9 cellular contexts compared by ENCODE assay signal in the genomic region with DNA sequence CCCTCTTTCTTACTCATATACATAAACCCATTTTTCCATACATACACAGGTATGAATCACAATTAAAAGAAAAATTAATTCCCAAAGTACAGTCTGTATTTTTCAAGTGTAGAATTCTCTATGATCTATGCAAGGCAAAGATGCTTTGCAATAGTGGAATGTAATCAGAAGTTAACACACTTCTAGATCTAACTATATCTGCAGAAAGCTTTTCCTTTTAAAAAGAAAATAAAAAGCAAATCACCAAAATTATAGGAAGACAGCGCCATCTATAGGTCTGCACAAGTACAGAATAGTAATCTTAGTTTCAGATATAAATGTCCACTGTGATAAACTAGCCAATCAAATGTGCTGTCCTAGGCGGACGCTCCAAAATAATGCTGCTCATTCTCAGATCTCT. TPM values are rescaled to one million over a fixed set of nuclear protein-coding genes. Genes with fewer than 3 reads are reported as not detected.
A peak's percentile ranks its signal among the peaks of the same experiment; 100 is the strongest.
DNase-seq lines count a peak whose midpoint lies in the region; ATAC-seq, FAIRE-seq and TF ChIP-seq lines count a peak whose summit lies in the region.
"Had no signal": no experiment of that assay in that cellular context is flagged by ENCODE, and none has a peak within 500 bp of the region (broad histone marks: within the 10 kb centered on the region; RNA-seq: fewer than 3 reads in every experiment).

No MANE protein-coding gene starts in this region.

- H3K4me3 ChIP-seq in HCT116 (replicated peaks in 1 of 2; ENCODE audit: low read depth in 1 of 2, low read length in 2 of 2): no peak overlapping the region
- H3K4me3 ChIP-seq in GM12878: no peak overlapping the region
- H3K4me3 ChIP-seq in mesenchymal stem cell (ENCODE audit: insufficient read depth in 1 of 2, low read depth in 1 of 2, low read length in 2 of 2): no peak overlapping the region

- intact Hi-C loops in HCT116 (cut with micrococcal nuclease) (loop anchor here (2.0 to 10.0 kb wide), 2 partner anchors 598 to 1266 kb away; no protein-coding TSS in a partner anchor), GM12878 (cut with micrococcal nuclease; ENCODE audit: unreplicated experiment) (no loop called here)

- H2BK15ac ChIP-seq in mesenchymal stem cell (ENCODE audit: low read depth, poor library complexity, severe bottlenecking): no peak overlapping the region

- H2BK120ac ChIP-seq in mesenchymal stem cell (ENCODE audit: low read depth, low read length): no peak overlapping the region

- H2AFZ ChIP-seq in HCT116 (ENCODE audit: low read depth, low read length, poor library complexity, severe bottlenecking): no peak overlapping the region
- H2AFZ ChIP-seq in GM12878 (ENCODE audit: control insufficient read depth, low read depth, low read length): no peak overlapping the region
- no peak overlapping the region for H2AFZ ChIP-seq in mesenchymal stem cell (ENCODE audit: low read depth, low read length)

- FAIRE-seq in GM12878 (lab: Jason Lieb, UNC): no peak

- no peak overlapping the region for H3K18ac ChIP-seq in mesenchymal stem cell (ENCODE audit: low read depth in 1 of 2, low read length in 2 of 2)

- H3K27ac ChIP-seq in HCT116 (ENCODE audit: low read depth, low read length): no peak overlapping the region
- no peak overlapping the region for H3K27ac ChIP-seq in GM12878 (ENCODE audit: control insufficient read depth, insufficient read depth)
- no peak overlapping the region for H3K27ac ChIP-seq in mesenchymal stem cell (ENCODE audit: low read length, poor library complexity, severe bottlenecking)
- H3K27ac ChIP-seq: epithelial cell of prostate had no signal

- no peak overlapping the region for H4K8ac ChIP-seq in mesenchymal stem cell (ENCODE audit: low read length)

- peak; percentile 62 to 89 (median 69); a peak in 5 of 6 replicates for TF ChIP-seq CTCF in HCT116 (IDR thresholded peaks at IDR 0.05 in 2 of 3, conservative IDR thresholded peaks at IDR 0.05 in 1 of 3; ENCODE audit: borderline replicate concordance in 1 of 3, insufficient read depth in 1 of 3, low read depth in 2 of 3, low read length in 2 of 3)
- peak; percentile 32 to 45 (median 41); a peak in 4 of 6 replicates for TF ChIP-seq CTCF in GM12878 (IDR thresholded peaks at IDR 0.05 in 2 of 3, conservative IDR thresholded peaks at IDR 0.05 in 1 of 3; ENCODE audit: control insufficient read depth in 2 of 3, extremely low read depth in 1 of 3, insufficient read depth in 1 of 3, low read depth in 3 of 3, low read length in 3 of 3)

- no peak overlapping the region for H2BK5ac ChIP-seq in mesenchymal stem cell (ENCODE audit: low read depth, low read length, poor library complexity, severe bottlenecking)

- no peak overlapping the region for H3K4ac ChIP-seq in mesenchymal stem cell (ENCODE audit: low read depth in 1 of 2, low read length in 2 of 2)

- no peak overlapping the region for H3K14ac ChIP-seq in mesenchymal stem cell (ENCODE audit: low read length in 2 of 2)

- no peak overlapping the region for H3K23ac ChIP-seq in mesenchymal stem cell (ENCODE audit: low read length in 2 of 2)

- DNase-seq in AG20443 (ENCODE audit: low spot score) (peak; percentile 35), HCT116 (ENCODE audit: low read depth, low spot score) (no peak), NCI-H345 (lab: John Stamatoyannopoulos, UW) (peak; percentile 56), GM12878 (ENCODE audit: low read depth, low spot score) (no peak), mesenchymal stem cell (peak; percentile 60), activated T-cell treated with anti-CD3 and anti-CD28 coated beads for 4 hours (no peak), NK-92 (lab: John Stamatoyannopoulos, UW; ENCODE audit: unreplicated experiment) (no peak)

- H3K4me1 ChIP-seq in HCT116 (ENCODE audit: control insufficient read depth in 1 of 2, insufficient read depth in 2 of 2, low read length in 2 of 2): peaks cover 0 to 3% of the 10 kb centered on the region in 2 experiments; a peak in 1 of 4 replicates
- H3K4me1 ChIP-seq in GM12878 (ENCODE audit: control insufficient read depth, insufficient read depth, low read length): no peaks in the 10 kb centered on the region
- no peaks in the 10 kb centered on the region for H3K4me1 ChIP-seq in mesenchymal stem cell (ENCODE audit: control insufficient read depth, insufficient read depth, low read depth, low read length)

- SMC1A ChIA-PET in GM12878 (lab: Charles Lee; ENCODE audit: uncharacterized antibody, unreplicated experiment): interaction anchor here (0.6 to 2.6 kb wide), 5 partner anchors 10 to 1080 kb away, joined by 3 to 11 read pairs (median 5); no protein-coding TSS in a partner anchor

- no peak overlapping the region for H2AK5ac ChIP-seq in mesenchymal stem cell (ENCODE audit: low read length, severe bottlenecking)

- no peak overlapping the region for H4K91ac ChIP-seq in mesenchymal stem cell (ENCODE audit: low read length)

- BruUV-seq in HCT116 (replicated peaks; lab: Mats Ljungman, UMichigan) (no TSS peak), GM12878 (replicated peaks; lab: Mats Ljungman, UMichigan) (no TSS peak)

- ATAC-seq in HCT116: peak; percentile 91
- ATAC-seq in GM12878: peak; percentile 57
- no peak for ATAC-seq in HG03108 (IDR thresholded peaks at IDR 0.05; ENCODE audit: unreplicated experiment)

- no peak overlapping the region for H2BK12ac ChIP-seq in mesenchymal stem cell (ENCODE audit: low read length in 2 of 2)

- no peaks in the 10 kb centered on the region for H3K27me3 ChIP-seq in HCT116 (ENCODE audit: insufficient read depth, low read length)
- no peaks in the 10 kb centered on the region for H3K27me3 ChIP-seq in GM12878 (replicated peaks in 1 of 2; ENCODE audit: control insufficient read depth in 2 of 2, insufficient read depth in 2 of 2, low read length in 1 of 2)
- H3K27me3 ChIP-seq in mesenchymal stem cell (ENCODE audit: control insufficient read depth in 1 of 2, insufficient read depth in 1 of 2, low read length in 2 of 2): peaks cover 0 to 7% of the 10 kb centered on the region in 2 experiments

- H4K20me1 ChIP-seq in HCT116 (ENCODE audit: insufficient read depth) (no peaks in the 10 kb centered on the region), GM12878 (ENCODE audit: control insufficient read depth, insufficient read depth) (no peaks in the 10 kb centered on the region)

- RAD21 ChIA-PET in HCT116 (lab: Charles Lee; ENCODE audit: low non-redundant PET in 1 of 2, low total read pairs in 2 of 2, uncharacterized antibody in 2 of 2, unreplicated experiment in 2 of 2): interaction anchor here (0.5 to 1.1 kb wide), 4 partner anchors 30 to 597 kb away, joined by 3 read pairs; no protein-coding TSS in a partner anchor
- RAD21 ChIA-PET in GM12878 (lab: Charles Lee; ENCODE audit: unreplicated experiment): interaction anchor here (1.0 to 1.2 kb wide), 3 partner anchors 209 to 1267 kb away, joined by 3 to 6 read pairs (median 3); no protein-coding TSS in a partner anchor

- H3K9me3 ChIP-seq in HCT116 (ENCODE audit: control insufficient read depth in 1 of 2, insufficient read depth in 1 of 2, low read depth in 1 of 2, low read length in 2 of 2) (no peaks in the 10 kb centered on the region), GM12878 (replicated peaks; ENCODE audit: control insufficient read depth, insufficient read depth, low read length) (no peaks in the 10 kb centered on the region; the same call in 2 of the 3 replicates), mesenchymal stem cell (ENCODE audit: control insufficient read depth, low read length) (peaks cover 7% of the 10 kb centered on the region)

- no peaks in the 10 kb centered on the region for H3K9me2 ChIP-seq in HCT116 (ENCODE audit: insufficient read depth)

- TF ChIP-seq RAD21 in HCT116 (IDR thresholded peaks at IDR 0.05; ENCODE audit: low read depth) (peak; percentile 68), GM12878 (IDR thresholded peaks at IDR 0.05; ENCODE audit: insufficient read depth, low read depth, low read length) (peak; percentile 49)

- no peaks in the 10 kb centered on the region for H3K79me2 ChIP-seq in HCT116 (ENCODE audit: insufficient read depth, low read length)
- no peaks in the 10 kb centered on the region for H3K79me2 ChIP-seq in GM12878 (ENCODE audit: control insufficient read depth, insufficient read depth, low read length)

- H3K9ac ChIP-seq in HCT116 (ENCODE audit: low read length): no peak overlapping the region
- H3K9ac ChIP-seq in GM12878 (ENCODE audit: control insufficient read depth, insufficient read depth, low read length): no peak overlapping the region
- no peak overlapping the region for H3K9ac ChIP-seq in mesenchymal stem cell (ENCODE audit: low read length)

- TF ChIP-seq EP300 in GM12878 (IDR thresholded peaks at IDR 0.05; ENCODE audit: borderline replicate concordance in 1 of 2, control insufficient read depth in 1 of 2, low read depth in 2 of 2, low read length in 2 of 2): no peak

- 0% methylated on average over 3 of the region's 3 CpGs for WGBS in GM12878 (ENCODE audit: insufficient coverage, insufficient replicate concordance, low lambda C conversion rate, missing lambda C conversion rate)
- 2% methylated on average over 2 of the region's 3 CpGs for WGBS in mesenchymal stem cell

- H3K79me1 ChIP-seq in mesenchymal stem cell (replicated peaks; ENCODE audit: low read length, poor library complexity, severe bottlenecking): no peaks in the 10 kb centered on the region

- in situ Hi-C loops in GM12878 (cut with MboI): loop anchor here (10.0 kb wide), 1 partner anchor 596 kb away; no protein-coding TSS in a partner anchor

- H3K36me3 ChIP-seq in HCT116 (ENCODE audit: control insufficient read depth in 1 of 2, insufficient read depth in 2 of 2, low read length in 2 of 2) (no peaks in the 10 kb centered on the region), GM12878 (ENCODE audit: control insufficient read depth in 2 of 2, insufficient read depth in 2 of 2, low read length in 1 of 2) (no peaks in the 10 kb centered on the region), mesenchymal stem cell (ENCODE audit: control insufficient read depth in 1 of 2, insufficient read depth in 2 of 2, low read depth in 1 of 2, low read length in 2 of 2) (peaks cover 0 to 2% of the 10 kb centered on the region in 2 experiments)

- no peak for TF ChIP-seq POLR2A in HCT116 (IDR thresholded peaks at IDR 0.05; ENCODE audit: borderline replicate concordance, extremely low read depth, insufficient read depth, insufficient read length)
- TF ChIP-seq POLR2A in GM12878 (IDR thresholded peaks at IDR 0.05; ENCODE audit: low read depth, low read length): no peak

- POLR2A ChIA-PET in HCT116 (lab: Charles Lee) (no interaction called here), GM12878 (lab: Charles Lee) (no interaction called here)

- peak overlapping the region; percentile 39 for H3K4me2 ChIP-seq in HCT116 (ENCODE audit: low read length)
- no peak overlapping the region for H3K4me2 ChIP-seq in GM12878 (ENCODE audit: control insufficient read depth, insufficient read depth)
- no peak overlapping the region for H3K4me2 ChIP-seq in mesenchymal stem cell (ENCODE audit: low read length, poor library complexity, severe bottlenecking)

- CTCF ChIA-PET in HCT116 (lab: Charles Lee) (interaction anchor here (0.6 to 4.2 kb wide), 36 partner anchors 8 to 1332 kb away, joined by 3 to 46 read pairs (median 4); a partner anchor contains a TSS), GM12878 (lab: Yijun Ruan, JAX) (interaction anchor here (0.6 to 2.9 kb wide), 19 partner anchors 9 to 1127 kb away, joined by 3 to 44 read pairs (median 4); a partner anchor contains a TSS)

RNA-seq across cellular contexts. Expression of a gene that starts 22.0 kb away (rescaled TPM):
- 3.5 TPM for total RNA-seq in HCT116 (2021; ENCODE audit: unreplicated experiment)
- 0.55 and 1.1 TPM in 2 replicates for polyA plus RNA-seq in HCT116 (2012)
- not detected in 2 replicates for total RNA-seq in GM12878 (2013; cell fraction: nucleolus; rRNA removed)
- 0.17 TPM in 1 of 2 replicates, not detected in the other for total RNA-seq in GM12878 (2014; rRNA removed)
- total RNA-seq in GM12878 (2014; rRNA removed; fragmentation: Illumina TruSeq; extraction: Trizol): not detected in 2 replicates
- 0.08 and 0.72 TPM in 2 replicates for total RNA-seq in GM12878 (2021)
- not detected for polyA plus RNA-seq in GM12878 (2011; ENCODE audit: low read depth)
- 0.22 and 0.33 TPM in 2 replicates for polyA plus RNA-seq in GM12878 (2011; rRNA removed)
- not detected in 2 replicates for polyA plus RNA-seq in GM12878 (2011; cell fraction: cytosol; rRNA removed)
- polyA plus RNA-seq in GM12878 (2011; cell fraction: nucleus; rRNA removed): 0.19 TPM in 1 of 2 replicates, not detected in the other
- not detected in 2 replicates for polyA plus RNA-seq in GM12878 (2012)
- polyA plus RNA-seq in GM12878 (2014; fragmentation: Illumina TruSeq; extraction: Trizol): 0.06 TPM in 1 of 2 replicates, not detected in the other
- polyA plus RNA-seq in GM12878 (2014; fragmentation: Nextera tagmentation; extraction: Ambion mirVana): under 1 TPM; 0.16 to 0.27 TPM
- 0.10 TPM in 1 of 2 replicates, not detected in the other for polyA plus RNA-seq in GM12878 (2014; rRNA removed)
- under 1 TPM in 1 of 2 experiments, not detected in 1; 0.15 TPM for polyA plus RNA-seq in GM12878 (2016; fragmentation: Nextera tagmentation; extraction: Ambion mirVana)
- not detected in 2 replicates for polyA minus RNA-seq in GM12878 (2011; rRNA and poly(A)+ RNA removed)
- not detected in 2 replicates for polyA minus RNA-seq in GM12878 (2011; cell fraction: cytosol; rRNA and poly(A)+ RNA removed)
- not detected in 2 replicates for polyA minus RNA-seq in GM12878 (2011; cell fraction: nucleus; rRNA and poly(A)+ RNA removed)
- polyA plus RNA-seq in mesenchymal stem cell (2013, experiment 1 of 2): 0.55 TPM
- 0.63 TPM for polyA plus RNA-seq in mesenchymal stem cell (2013, experiment 2 of 2)

RNA-seq across cellular contexts. Expression of a gene that starts 47.3 kb away (rescaled TPM):
- 15.4 TPM for total RNA-seq in HCT116 (2021; ENCODE audit: unreplicated experiment)
- 5.0 and 5.4 TPM in 2 replicates for polyA plus RNA-seq in HCT116 (2012)
- total RNA-seq in GM12878 (2013; cell fraction: nucleolus; rRNA removed): not detected in 2 replicates
- not detected in 2 replicates for total RNA-seq in GM12878 (2014; rRNA removed)
- not detected in 2 replicates for total RNA-seq in GM12878 (2014; rRNA removed; fragmentation: Illumina TruSeq; extraction: Trizol)
- not detected in 2 replicates for total RNA-seq in GM12878 (2021)
- polyA plus RNA-seq in GM12878 (2011; ENCODE audit: low read depth): not detected
- polyA plus RNA-seq in GM12878 (2011; rRNA removed): not detected in 2 replicates
- not detected in 2 replicates for polyA plus RNA-seq in GM12878 (2011; cell fraction: cytosol; rRNA removed)
- polyA plus RNA-seq in GM12878 (2011; cell fraction: nucleus; rRNA removed): not detected in 2 replicates
- polyA plus RNA-seq in GM12878 (2012): not detected in 2 replicates
- polyA plus RNA-seq in GM12878 (2014; fragmentation: Illumina TruSeq; extraction: Trizol): not detected in 2 replicates
- polyA plus RNA-seq in GM12878 (2014; fragmentation: Nextera tagmentation; extraction: Ambion mirVana): not detected
- polyA plus RNA-seq in GM12878 (2014; rRNA removed): not detected in 2 replicates
- under 1 TPM in 1 of 2 experiments, not detected in 1; 0.06 TPM for polyA plus RNA-seq in GM12878 (2016; fragmentation: Nextera tagmentation; extraction: Ambion mirVana)
- not detected in 2 replicates for polyA minus RNA-seq in GM12878 (2011; rRNA and poly(A)+ RNA removed)
- not detected in 2 replicates for polyA minus RNA-seq in GM12878 (2011; cell fraction: cytosol; rRNA and poly(A)+ RNA removed)
- not detected in 2 replicates for polyA minus RNA-seq in GM12878 (2011; cell fraction: nucleus; rRNA and poly(A)+ RNA removed)
- 11.6 TPM for polyA plus RNA-seq in mesenchymal stem cell (2013, experiment 1 of 2)
- polyA plus RNA-seq in mesenchymal stem cell (2013, experiment 2 of 2): 11.1 TPM

Comparison
In these comparisons a context has a peak if more than half of its experiments do, and no peak if none do; other contexts are left out.
1. DNase-seq: peak in AG20443 (single experiment), NCI-H345 (single experiment) and mesenchymal stem cell (single experiment); none in HCT116 (single experiment), GM12878 (single experiment), activated T-cell treated with anti-CD3 and anti-CD28 coated beads for 4 hours (single experiment) and NK-92 (single experiment).
2. RNA of a gene that starts 47.3 kb away (total RNA-seq): 15.4 TPM in HCT116 (single experiment); not detected in GM12878; every median in the first group is over 10 times any median in the second.